In genomic region chr12:112992541-112993398, GRCh38 we compare ENCODE assay signal across 8 cellular contexts. TPM values are rescaled to one million over a fixed set of nuclear protein-coding genes. Genes with fewer than 3 reads are reported as not detected.
DNase-seq lines count a peak whose midpoint lies in the region; ATAC-seq, FAIRE-seq and TF ChIP-seq lines count a peak whose summit lies in the region.

No MANE protein-coding gene starts in this region.

- TF ChIP-seq CTCF in mammary epithelial cell (conservative IDR thresholded peaks at IDR 0.05 in 1 of 2, IDR thresholded peaks at IDR 0.05 in 1 of 2; ENCODE audit: extremely low read depth in 1 of 2, insufficient read depth in 1 of 2, low read depth in 1 of 2, low read length in 2 of 2) (peak; percentile 93 to 99), keratinocyte (optimal IDR thresholded peaks at IDR 0.05 in 1 of 3, IDR thresholded peaks at IDR 0.05 in 1 of 3, conservative IDR thresholded peaks at IDR 0.05 in 1 of 3; ENCODE audit: extremely low read depth in 1 of 3, insufficient read depth in 2 of 3, low read length in 3 of 3) (peak; percentile 91 to 100 (median 94))

- ATAC-seq in GM19351 (IDR thresholded peaks at IDR 0.05; ENCODE audit: unreplicated experiment): no peak

- CTCF ChIA-PET in mammary epithelial cell (lab: Charles Lee; ENCODE audit: low non-redundant PET): interaction anchor here (0.6 to 1.0 kb wide), 15 partner anchors 12 to 476 kb away, joined by 3 to 22 read pairs (median 5); no protein-coding TSS in a partner anchor

- H3K9ac ChIP-seq in mammary epithelial cell (ENCODE audit: insufficient read depth, low read length) (no peak overlapping the region), keratinocyte (ENCODE audit: control insufficient read depth, extremely low read depth, insufficient read depth, low read length) (no peak overlapping the region)

- H3K79me2 ChIP-seq in mammary epithelial cell (ENCODE audit: insufficient read depth, low read length) (no peaks in the 10 kb centered on the region), keratinocyte (ENCODE audit: control insufficient read depth, insufficient read depth, low read length) (no peaks in the 10 kb centered on the region)

- H4K20me1 ChIP-seq in mammary epithelial cell (ENCODE audit: insufficient read depth, low read length) (no peaks in the 10 kb centered on the region), keratinocyte (ENCODE audit: control insufficient read depth, extremely low read depth, insufficient read depth, low read length) (no peaks in the 10 kb centered on the region)

- H3K27ac ChIP-seq in mammary epithelial cell (ENCODE audit: insufficient read depth, low read depth, low read length): no peak overlapping the region
- no peak overlapping the region for H3K27ac ChIP-seq in keratinocyte (ENCODE audit: control insufficient read depth, insufficient read depth, low read length)

- no peaks in the 10 kb centered on the region for H3K36me3 ChIP-seq in mammary epithelial cell (ENCODE audit: insufficient read depth, low read length)
- peaks cover 0 to 19% of the 10 kb centered on the region in 2 experiments for H3K36me3 ChIP-seq in keratinocyte (ENCODE audit: control insufficient read depth in 2 of 2, extremely low read depth in 1 of 2, insufficient read depth in 2 of 2, low read length in 2 of 2)

- no peak overlapping the region for H3K4me2 ChIP-seq in mammary epithelial cell (ENCODE audit: insufficient read depth, low read depth, low read length)
- H3K4me2 ChIP-seq in keratinocyte (ENCODE audit: control insufficient read depth, extremely low read depth, insufficient read depth, low read depth, low read length): no peak overlapping the region

- FAIRE-seq in TTC549 (lab: Jason Lieb, UNC): peak; percentile 94
- FAIRE-seq in keratinocyte (lab: Jason Lieb, UNC): peak; percentile 86

- H3K4me3 ChIP-seq in mammary epithelial cell (replicated peaks in 1 of 3; ENCODE audit: insufficient read depth in 1 of 3, low read depth in 2 of 3, low read length in 3 of 3) (no peak overlapping the region), keratinocyte (ENCODE audit: control insufficient read depth in 2 of 3, extremely low read depth in 1 of 3, insufficient read depth in 2 of 3, low read depth in 1 of 3, low read length in 3 of 3) (no peak overlapping the region)

- H3K9me3 ChIP-seq in mammary epithelial cell (replicated peaks; ENCODE audit: insufficient read depth, low read length) (no peaks in the 10 kb centered on the region), keratinocyte (ENCODE audit: control insufficient read depth, low read depth, low read length) (no peaks in the 10 kb centered on the region)

- dilution Hi-C loops in mammary epithelial cell (cut with HindIII; ENCODE audit: low sequenced_read_pairs) (loop anchor here (10.0 kb wide), 1 partner anchor 102 kb away; no protein-coding TSS in a partner anchor), keratinocyte (cut with MboI; ENCODE audit: extremely low pct_ligation_motif_present, low sequenced_read_pairs) (no loop called here)

- BruUV-seq in mammary epithelial cell (replicated peaks; lab: Mats Ljungman, UMichigan): no TSS peak

- in situ Hi-C loops in mammary epithelial cell (cut with MboI; ENCODE audit: low sequenced_read_pairs in 2 of 2): no loop called here

- H3K4me1 ChIP-seq in mammary epithelial cell (ENCODE audit: insufficient read depth, low read length): no peaks in the 10 kb centered on the region
- no peaks in the 10 kb centered on the region for H3K4me1 ChIP-seq in keratinocyte (ENCODE audit: control insufficient read depth, extremely low read depth, insufficient read depth, low read length)

- H2AFZ ChIP-seq in mammary epithelial cell (ENCODE audit: low read depth, low read length): no peak overlapping the region
- H2AFZ ChIP-seq in keratinocyte (ENCODE audit: control insufficient read depth, low read length): no peak overlapping the region

- H3K27me3 ChIP-seq in mammary epithelial cell (ENCODE audit: insufficient read depth, low read length) (no peaks in the 10 kb centered on the region), keratinocyte (ENCODE audit: control insufficient read depth, extremely low read depth, insufficient read depth, low read length) (no peaks in the 10 kb centered on the region)

- intact Hi-C loops in mammary epithelial cell (cut with micrococcal nuclease): loop anchor here (1.0 to 2.0 kb wide), 5 partner anchors 39 to 182 kb away; no protein-coding TSS in a partner anchor

- no peaks in the 10 kb centered on the region for H3K9me1 ChIP-seq in keratinocyte (ENCODE audit: control insufficient read depth, extremely low read depth, insufficient read depth, low read length)

- WGBS in mammary epithelial cell (ENCODE audit: low coverage, missing lambda C conversion rate): 3% methylated on average over 2 of the region's 2 CpGs

- peak; percentile 69 for DNase-seq in SIG-M5 treated with dmso at 0.1 percent for 504 hours (lab: John Stamatoyannopoulos, UW; ENCODE audit: unreplicated experiment)
- no peak for DNase-seq in SIG-M5 (lab: John Stamatoyannopoulos, UW)
- peak; percentile 36 for DNase-seq in NCI-H2029 treated with DMSO at 0.1 percent for 48 hours (lab: John Stamatoyannopoulos, UW)
- DNase-seq in mammary epithelial cell: peak; percentile 60
- peak; percentile 41 for DNase-seq in keratinocyte (ENCODE audit: low read depth, low spot score)
- DNase-seq in stimulated activated CD4-positive, alpha-beta T cell treated with anti-CD3 and anti-CD28 coated beads, Interleukin-4, amount 100 ng/mL, for 1 hour: peak; percentile 59

RNA-seq across cellular contexts. Expression of gene OAS2, which starts 14.5 kb away (rescaled TPM):
- 1 to 10 TPM in 1 of 2 donors, under 1 TPM in 1; 0.83 to 4.8 TPM for total RNA-seq in mammary epithelial cell
- polyA plus RNA-seq in mammary epithelial cell (0.71 TPM), keratinocyte (88.1 to 106 TPM (median 92.7 TPM) in 3 replicates)
- polyA minus RNA-seq in mammary epithelial cell (not detected), keratinocyte (64.4 to 108 TPM (median 102 TPM) in 3 replicates)
- polyA plus RNA-seq in keratinocyte (2011; ENCODE audit: low read depth): 4.3 TPM
- polyA plus RNA-seq in keratinocyte (2011; cell fraction: cytosol; rRNA removed): 43.4 and 69.9 TPM in 2 replicates
- 69.3 and 78.3 TPM in 2 replicates for polyA plus RNA-seq in keratinocyte (2011; cell fraction: nucleus; rRNA removed)
- 2.6 and 66.4 TPM in 2 replicates for polyA plus RNA-seq in keratinocyte (2012; ENCODE audit: low replicate concordance)
- polyA minus RNA-seq in keratinocyte (2011; cell fraction: cytosol; rRNA and poly(A)+ RNA removed): 64.5 TPM
- 56.6 and 108 TPM in 2 replicates for polyA minus RNA-seq in keratinocyte (2011; cell fraction: nucleus; rRNA and poly(A)+ RNA removed)

RNA-seq across cellular contexts. Expression of gene OAS3, which starts 54.5 kb away (rescaled TPM):
- total RNA-seq in mammary epithelial cell: 10 to 100 TPM in 1 of 2 donors, 1 to 10 TPM in 1; 3.3 to 23.9 TPM
- polyA plus RNA-seq in mammary epithelial cell: 32.7 TPM
- 197 TPM for polyA minus RNA-seq in mammary epithelial cell
- polyA plus RNA-seq in keratinocyte: 54.1 to 104 TPM (median 59.2 TPM) in 3 replicates
- 2.8 TPM for polyA plus RNA-seq in keratinocyte (2011; ENCODE audit: low read depth)
- polyA plus RNA-seq in keratinocyte (2011; cell fraction: cytosol; rRNA removed): 54.1 and 65.0 TPM in 2 replicates
- 102 TPM in 2 replicates for polyA plus RNA-seq in keratinocyte (2011; cell fraction: nucleus; rRNA removed)
- 5.4 and 65.5 TPM in 2 replicates for polyA plus RNA-seq in keratinocyte (2012; ENCODE audit: low replicate concordance)
- 132 to 508 TPM (median 151 TPM) in 3 replicates for polyA minus RNA-seq in keratinocyte
- polyA minus RNA-seq in keratinocyte (2011; cell fraction: cytosol; rRNA and poly(A)+ RNA removed): 42.0 TPM
- polyA minus RNA-seq in keratinocyte (2011; cell fraction: nucleus; rRNA and poly(A)+ RNA removed): 50.1 and 76.1 TPM in 2 replicates
